1 cellular context compared by ENCODE assay signal in the genomic region with DNA sequence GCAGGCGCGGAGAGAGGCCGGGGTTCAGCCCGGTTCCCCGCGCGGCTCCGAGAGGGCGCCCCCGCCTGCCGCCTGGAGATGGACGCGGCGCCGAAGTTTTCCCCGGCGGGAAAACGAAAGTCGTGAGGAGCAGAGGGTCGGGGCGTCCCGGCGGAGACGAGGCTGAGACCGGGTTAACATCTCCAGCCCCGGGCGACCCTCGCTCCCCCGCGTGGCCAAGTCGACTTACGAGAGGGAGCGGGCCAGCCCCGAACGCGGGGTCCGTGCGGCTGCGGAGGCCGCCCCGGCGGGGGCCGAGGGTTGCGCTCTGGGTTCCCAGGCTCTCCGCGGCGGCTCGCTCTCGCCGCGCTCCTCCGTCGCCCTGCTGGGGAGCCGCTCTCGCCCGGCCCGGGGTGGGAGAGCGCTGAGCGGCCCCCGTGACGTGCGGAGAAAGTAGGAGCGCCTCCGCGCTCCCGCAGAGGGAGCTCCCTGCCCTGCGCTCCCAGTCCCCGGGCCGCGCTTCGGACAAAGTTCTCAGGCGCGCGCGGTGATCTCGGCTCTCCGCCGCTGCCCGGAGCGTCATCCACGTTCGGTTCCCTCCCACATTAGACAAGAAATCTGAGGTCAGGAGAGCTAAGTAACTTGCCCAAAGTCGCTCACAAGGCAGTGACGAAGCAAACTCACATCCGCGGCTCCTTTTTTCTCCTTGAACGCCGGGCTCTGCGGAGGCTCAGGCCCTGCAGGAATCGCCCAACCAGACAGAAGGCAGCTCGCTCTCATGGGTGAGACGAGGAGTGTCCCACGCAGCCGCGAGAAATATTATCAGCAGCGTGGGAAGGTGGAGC.
TF ChIP-seq lines count a peak whose summit lies in the region.

No MANE protein-coding gene starts in this region.

TF ChIP-seq in HCT116, 20 proteins besides CTCF, POLR2A, EP300 and RAD21 (continued from another document):
- TF ChIP-seq, protein P1, sequence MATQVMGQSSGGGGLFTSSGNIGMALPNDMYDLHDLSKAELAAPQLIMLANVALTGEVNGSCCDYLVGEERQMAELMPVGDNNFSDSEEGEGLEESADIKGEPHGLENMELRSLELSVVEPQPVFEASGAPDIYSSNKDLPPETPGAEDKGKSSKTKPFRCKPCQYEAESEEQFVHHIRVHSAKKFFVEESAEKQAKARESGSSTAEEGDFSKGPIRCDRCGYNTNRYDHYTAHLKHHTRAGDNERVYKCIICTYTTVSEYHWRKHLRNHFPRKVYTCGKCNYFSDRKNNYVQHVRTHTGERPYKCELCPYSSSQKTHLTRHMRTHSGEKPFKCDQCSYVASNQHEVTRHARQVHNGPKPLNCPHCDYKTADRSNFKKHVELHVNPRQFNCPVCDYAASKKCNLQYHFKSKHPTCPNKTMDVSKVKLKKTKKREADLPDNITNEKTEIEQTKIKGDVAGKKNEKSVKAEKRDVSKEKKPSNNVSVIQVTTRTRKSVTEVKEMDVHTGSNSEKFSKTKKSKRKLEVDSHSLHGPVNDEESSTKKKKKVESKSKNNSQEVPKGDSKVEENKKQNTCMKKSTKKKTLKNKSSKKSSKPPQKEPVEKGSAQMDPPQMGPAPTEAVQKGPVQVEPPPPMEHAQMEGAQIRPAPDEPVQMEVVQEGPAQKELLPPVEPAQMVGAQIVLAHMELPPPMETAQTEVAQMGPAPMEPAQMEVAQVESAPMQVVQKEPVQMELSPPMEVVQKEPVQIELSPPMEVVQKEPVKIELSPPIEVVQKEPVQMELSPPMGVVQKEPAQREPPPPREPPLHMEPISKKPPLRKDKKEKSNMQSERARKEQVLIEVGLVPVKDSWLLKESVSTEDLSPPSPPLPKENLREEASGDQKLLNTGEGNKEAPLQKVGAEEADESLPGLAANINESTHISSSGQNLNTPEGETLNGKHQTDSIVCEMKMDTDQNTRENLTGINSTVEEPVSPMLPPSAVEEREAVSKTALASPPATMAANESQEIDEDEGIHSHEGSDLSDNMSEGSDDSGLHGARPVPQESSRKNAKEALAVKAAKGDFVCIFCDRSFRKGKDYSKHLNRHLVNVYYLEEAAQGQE (IDR thresholded peaks at IDR 0.05; ENCODE audit: low read depth): no peak
- TF ChIP-seq ZNF274 (IDR thresholded peaks at IDR 0.05; ENCODE audit: low read depth, low read length) (no peak), EZH2 (IDR thresholded peaks at IDR 0.05) (no peak), EZH2phosphoT487 (IDR thresholded peaks at IDR 0.05; ENCODE audit: borderline replicate concordance) (no peak), SIN3A (IDR thresholded peaks at IDR 0.05; ENCODE audit: low read depth) (no peak), YY1 (IDR thresholded peaks at IDR 0.05; ENCODE audit: extremely low read depth, insufficient replicate concordance, low read depth, low read length) (no peak), EGR1 (IDR thresholded peaks at IDR 0.05; ENCODE audit: low read depth) (no peak), CEBPB (IDR thresholded peaks at IDR 0.05; ENCODE audit: low read depth) (no peak)
